ENCODE assay signal across 15 cellular contexts in genomic region chr14:68902357-68902756, GRCh38.
DNase-seq lines count a peak whose midpoint lies in the region; ATAC-seq and TF ChIP-seq lines count a peak whose summit lies in the region.
"Had no signal": no experiment of that assay in that cellular context is flagged by ENCODE, and none has a peak within 500 bp of the region (broad histone marks: within the 10 kb centered on the region; RNA-seq: fewer than 3 reads in every experiment).

No MANE protein-coding gene starts in this region.

- no peak overlapping the region for H3K4me3 Mint-ChIP-seq in activated T-cell treated with anti-CD3 and anti-CD28 coated beads, Interleukin-2, amount 50 U/mL, for 24 hours
- H3K4me3 Mint-ChIP-seq: CD8-positive, alpha-beta T cell had no signal

- H3K4me3 ChIP-seq in esophagus squamous epithelium = no peak overlapping the region
- H3K4me3 ChIP-seq in osteoblast (ENCODE audit: insufficient read depth, low read length) = no peak overlapping the region
- no peak overlapping the region for H3K4me3 ChIP-seq in transverse colon
- H3K4me3 ChIP-seq in heart right ventricle = no peak overlapping the region

- in situ Hi-C loops in transverse colon (cut with MboI; ENCODE audit: low pct_ligation_motif_present in 1 of 4, low pct_unique_long_range_greater_than_20kb in 1 of 4, low sequenced_read_pairs in 3 of 4) = loop anchor here in 2 of 4 donors (25.0 kb wide), 1 partner anchor 185 kb away; no protein-coding TSS in a partner anchor

- H3K27ac ChIP-seq in esophagus squamous epithelium = peak overlapping the region in 3 of 4 donors; percentile 3 to 56 (median 27)
- H3K27ac ChIP-seq in osteoblast (ENCODE audit: low read depth, low read length) = peak overlapping the region; percentile 7
- H3K27ac ChIP-seq in transverse colon = peak overlapping the region; percentile 7 to 85 (median 64)
- no peak overlapping the region for H3K27ac ChIP-seq in heart right ventricle

- H4K20me1 ChIP-seq in osteoblast (ENCODE audit: insufficient read depth, low read length) = peaks cover 74% of the 10 kb centered on the region

- peaks cover 23% of the 10 kb centered on the region for H3K4me1 Mint-ChIP-seq in activated T-cell treated with anti-CD3 and anti-CD28 coated beads, Interleukin-2, amount 50 U/mL, for 24 hours (ENCODE audit: low read depth)

- DNase-seq in activated T-cell treated with anti-CD3 and anti-CD28 coated beads, Interleukin-2, amount 50 U/mL, for 24 hours = no peak
- no peak for DNase-seq in activated T-cell treated with anti-CD3 and anti-CD28 coated beads for 4 hours
- DNase-seq in esophagus squamous epithelium (lab: John Stamatoyannopoulos, UW) = no peak
- DNase-seq in osteoblast (ENCODE audit: insufficient read length, low spot score, missing footprints) = peak; percentile 75
- no peak for DNase-seq in transverse colon
- DNase-seq in heart right ventricle = no peak
- no peak for DNase-seq in medulla oblongata (ENCODE audit: extremely low spot score)
- DNase-seq in NCI-H345 (lab: John Stamatoyannopoulos, UW) = no peak
- DNase-seq: 8988T; H7; NCI-H1417; NCI-H1930; NCI-H446 treated with DMSO at 0.1 percent for 48 hours; NK-92 treated with Interleukin-12 subunit alpha and Interleukin-12 subunit beta, amount 100 ng/mL, for 24 hours had no signal

- H3K9me3 ChIP-seq in esophagus squamous epithelium (no peaks in the 10 kb centered on the region), osteoblast (ENCODE audit: low read depth, low read length) (no peaks in the 10 kb centered on the region), transverse colon (no peaks in the 10 kb centered on the region), heart right ventricle (no peaks in the 10 kb centered on the region)

- no peaks in the 10 kb centered on the region for H3K9me3 Mint-ChIP-seq in activated T-cell treated with anti-CD3 and anti-CD28 coated beads, Interleukin-2, amount 50 U/mL, for 24 hours
- H3K9me3 Mint-ChIP-seq: CD8-positive, alpha-beta T cell had no signal

- no peak for ATAC-seq in heart right ventricle
- ATAC-seq: CD8-positive, alpha-beta T cell had no signal

- peaks cover 16 to 91% (median 26%) of the 10 kb centered on the region in 3 donors for H3K36me3 ChIP-seq in esophagus squamous epithelium
- peaks cover 92% of the 10 kb centered on the region for H3K36me3 ChIP-seq in osteoblast (ENCODE audit: insufficient read depth, low read length)
- peaks cover 0 to 39% (median 5%) of the 10 kb centered on the region in 4 donors for H3K36me3 ChIP-seq in transverse colon
- peaks cover 3 to 93% (median 64%) of the 10 kb centered on the region in 9 donors for H3K36me3 ChIP-seq in heart right ventricle

- no peak overlapping the region for H3K4me2 ChIP-seq in osteoblast (ENCODE audit: insufficient read depth, low read length)

- no peak overlapping the region for H2AFZ ChIP-seq in osteoblast (ENCODE audit: low read length)

- TF ChIP-seq POLR2A in esophagus squamous epithelium (IDR thresholded peaks at IDR 0.05) = no peak
- TF ChIP-seq POLR2A in transverse colon (IDR thresholded peaks at IDR 0.05) = no peak

- no peak for TF ChIP-seq CTCF in esophagus squamous epithelium (IDR thresholded peaks at IDR 0.05)
- TF ChIP-seq CTCF in osteoblast (IDR thresholded peaks at IDR 0.05; ENCODE audit: extremely low read depth, low read depth, low read length) = no peak
- no peak for TF ChIP-seq CTCF in transverse colon (IDR thresholded peaks at IDR 0.05)
- no peak for TF ChIP-seq CTCF in heart right ventricle (IDR thresholded peaks at IDR 0.05)

- 93 to 96% methylated on average over 13 to 14 of the region's 14 CpGs for WGBS in esophagus squamous epithelium, 2 donors
- 85 to 96% methylated on average over 7 to 10 of the region's 14 CpGs for WGBS in transverse colon (ENCODE audit: low coverage in 1 of 2), 2 donors
- WGBS in heart right ventricle, 2 donors = 95 to 96% methylated on average over 14 of the region's 14 CpGs

- peaks cover 87% of the 10 kb centered on the region for H3K79me2 ChIP-seq in osteoblast (ENCODE audit: insufficient read depth, low read length)

- H3K27me3 Mint-ChIP-seq in activated T-cell treated with anti-CD3 and anti-CD28 coated beads, Interleukin-2, amount 50 U/mL, for 24 hours = no peaks in the 10 kb centered on the region

- peak overlapping the region; percentile 29 for H3K27ac Mint-ChIP-seq in activated T-cell treated with anti-CD3 and anti-CD28 coated beads, Interleukin-2, amount 50 U/mL, for 24 hours
- H3K27ac Mint-ChIP-seq: CD8-positive, alpha-beta T cell had no signal

- no peak for TF ChIP-seq EP300 in transverse colon (IDR thresholded peaks at IDR 0.05; ENCODE audit: low read depth)

- H3K27me3 ChIP-seq in esophagus squamous epithelium (no peaks in the 10 kb centered on the region), osteoblast (ENCODE audit: insufficient read depth, low read length) (no peaks in the 10 kb centered on the region), transverse colon (no peaks in the 10 kb centered on the region), heart right ventricle (no peaks in the 10 kb centered on the region)

- intact Hi-C loops in esophagus squamous epithelium (cut with DNase I) (no loop called here), transverse colon (cut with DNase I; ENCODE audit: low total_unique reads) (no loop called here), heart right ventricle (cut with DNase I) (loop anchor here in 1 of 10 donors (10.0 kb wide), 1 partner anchor 192 kb away; no protein-coding TSS in a partner anchor)

- H3K36me3 Mint-ChIP-seq in activated T-cell treated with anti-CD3 and anti-CD28 coated beads, Interleukin-2, amount 50 U/mL, for 24 hours (ENCODE audit: low read depth) = peaks cover 78% of the 10 kb centered on the region

- H3K4me1 ChIP-seq in esophagus squamous epithelium (peaks cover 0 to 18% (median 0%) of the 10 kb centered on the region in 3 donors), osteoblast (ENCODE audit: insufficient read depth, low read length) (peaks cover 5% of the 10 kb centered on the region), transverse colon (peaks cover 4 to 18% (median 11%) of the 10 kb centered on the region in 4 donors), heart right ventricle (no peaks in the 10 kb centered on the region)

Comparison
In these comparisons a context has a peak if more than half of its experiments do, and no peak if none do; other contexts are left out.
1. H3K27ac ChIP-seq: peak in esophagus squamous epithelium (3 of 4), osteoblast (single experiment) and transverse colon (4 of 4); none in heart right ventricle (0 of 10).